In the genomic region with DNA sequence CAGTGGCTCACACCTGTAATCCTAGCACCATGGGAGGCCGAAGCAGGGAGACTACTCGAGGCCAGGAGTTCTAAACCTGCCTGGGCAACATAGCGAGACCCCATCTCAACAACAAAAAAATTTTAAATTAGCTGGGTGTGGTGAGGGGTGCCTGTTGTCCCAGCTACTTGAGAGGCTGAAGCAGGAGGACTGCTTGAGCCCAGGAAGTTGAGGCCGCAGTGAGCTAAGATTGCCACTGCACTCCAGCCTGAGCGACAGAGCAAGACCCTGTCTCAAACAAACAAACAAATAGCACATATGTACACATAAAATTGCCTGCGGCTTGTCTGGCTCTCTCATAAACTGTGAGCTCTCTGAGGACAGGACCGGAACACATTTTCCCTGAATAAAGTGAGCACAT, we compare ENCODE assay signal across 14 cellular contexts.
DNase-seq lines count a peak whose midpoint lies in the region; ATAC-seq, FAIRE-seq and TF ChIP-seq lines count a peak whose summit lies in the region.
"Had no signal": no experiment of that assay in that cellular context is flagged by ENCODE, and none has a peak within 500 bp of the region (broad histone marks: within the 10 kb centered on the region; RNA-seq: fewer than 3 reads in every experiment).

No MANE protein-coding gene starts in this region.

- peak overlapping the region; percentile 24 for H3K27ac Mint-ChIP-seq in type B pancreatic cell
- H3K27ac Mint-ChIP-seq in natural killer cell = no peak overlapping the region
- H3K27ac Mint-ChIP-seq: CD14-positive monocyte; naive thymus-derived CD8-positive, alpha-beta T cell; stimulated activated naive CD8-positive, alpha-beta T cell treated with anti-CD3 and anti-CD28 coated beads, Interleukin-15, amount 100 ng/mL, for 72 hours had no signal

- H2AFZ ChIP-seq in hepatocyte (peak overlapping the region; percentile 69), parathyroid adenoma (no peak overlapping the region)

- no peak for FAIRE-seq in D721Med (lab: Jason Lieb, UNC)
- FAIRE-seq: keratinocyte, small intestine had no signal

- H3K27me3 Mint-ChIP-seq in type B pancreatic cell = no peaks in the 10 kb centered on the region
- peaks cover 0 to 6% of the 10 kb centered on the region in 2 donors for H3K27me3 Mint-ChIP-seq in natural killer cell (ENCODE audit: low read depth in 2 of 2)

- no peaks in the 10 kb centered on the region for H4K20me1 ChIP-seq in hepatocyte (ENCODE audit: insufficient read depth, poor library complexity, severe bottlenecking)

- H3K36me3 ChIP-seq in body of pancreas (replicated peaks in 1 of 2; ENCODE audit: insufficient read depth in 1 of 2, low read depth in 2 of 2) = no peaks in the 10 kb centered on the region
- H3K36me3 ChIP-seq in hepatocyte (replicated peaks; ENCODE audit: insufficient read depth, low read depth) = no peaks in the 10 kb centered on the region
- H3K36me3 ChIP-seq in parathyroid adenoma (ENCODE audit: control insufficient read depth, insufficient read depth, low read length) = no peaks in the 10 kb centered on the region

- no peaks in the 10 kb centered on the region for H3K36me3 Mint-ChIP-seq in type B pancreatic cell
- H3K36me3 Mint-ChIP-seq in natural killer cell = no peaks in the 10 kb centered on the region
- H3K36me3 Mint-ChIP-seq: CD14-positive monocyte; naive thymus-derived CD8-positive, alpha-beta T cell had no signal

- DNase-seq in body of pancreas (no peak), hepatocyte (ENCODE audit: low spot score) (no peak), type B pancreatic cell (ENCODE audit: extremely low spot score, unreplicated experiment) (no peak), NCI-H82 treated with DMSO at 0.1 percent for 48 hours (lab: John Stamatoyannopoulos, UW; ENCODE audit: unreplicated experiment) (no peak), natural killer cell (no peak), D721Med (ENCODE audit: insufficient read length, low spot score) (no peak)
- DNase-seq: naive thymus-derived CD8-positive, alpha-beta T cell; NCI-H1436; small intestine; stimulated activated naive CD8-positive, alpha-beta T cell treated with anti-CD3 and anti-CD28 coated beads, Interleukin-15, amount 100 ng/mL, for 72 hours had no signal

- H3K4me2 ChIP-seq in hepatocyte = peak overlapping the region; percentile 63
- no peak overlapping the region for H3K4me2 ChIP-seq in parathyroid adenoma (ENCODE audit: low read length)

- H3K4me3 Mint-ChIP-seq in type B pancreatic cell = peak overlapping the region; percentile 17
- H3K4me3 Mint-ChIP-seq in natural killer cell = no peak overlapping the region
- H3K4me3 Mint-ChIP-seq: CD14-positive monocyte; stimulated activated naive CD8-positive, alpha-beta T cell treated with anti-CD3 and anti-CD28 coated beads, Interleukin-15, amount 100 ng/mL, for 72 hours had no signal

- peaks cover 24% of the 10 kb centered on the region for H3K4me1 Mint-ChIP-seq in type B pancreatic cell (ENCODE audit: unreplicated experiment)
- no peaks in the 10 kb centered on the region for H3K4me1 Mint-ChIP-seq in natural killer cell
- H3K4me1 Mint-ChIP-seq: CD14-positive monocyte; stimulated activated naive CD8-positive, alpha-beta T cell treated with anti-CD3 and anti-CD28 coated beads, Interleukin-15, amount 100 ng/mL, for 72 hours had no signal

- intact Hi-C loops in body of pancreas (cut with DNase I) = no loop called here
- intact Hi-C loops in natural killer cell (cut with micrococcal nuclease) = no loop called here

- H3K9ac ChIP-seq in parathyroid adenoma = no peak overlapping the region

- H3K9me3 Mint-ChIP-seq in type B pancreatic cell = peaks cover 5% of the 10 kb centered on the region
- no peaks in the 10 kb centered on the region for H3K9me3 Mint-ChIP-seq in natural killer cell
- H3K9me3 Mint-ChIP-seq: naive thymus-derived CD8-positive, alpha-beta T cell; stimulated activated naive CD8-positive, alpha-beta T cell treated with anti-CD3 and anti-CD28 coated beads, Interleukin-15, amount 100 ng/mL, for 72 hours had no signal

- H3K4me1 ChIP-seq in body of pancreas (peaks cover 55% of the 10 kb centered on the region), hepatocyte (ENCODE audit: insufficient read depth) (peaks cover 46% of the 10 kb centered on the region), parathyroid adenoma (peaks cover 7% of the 10 kb centered on the region)

- ATAC-seq in body of pancreas = no peak
- ATAC-seq in natural killer cell = no peak
- ATAC-seq: HCT116; naive thymus-derived CD8-positive, alpha-beta T cell; stimulated activated naive CD8-positive, alpha-beta T cell treated with anti-CD3 and anti-CD28 coated beads, Interleukin-15, amount 100 ng/mL, for 72 hours had no signal

- peak overlapping the region; percentile 91 to 97 (median 95) for H3K27ac ChIP-seq in body of pancreas
- peak overlapping the region; percentile 98 for H3K27ac ChIP-seq in hepatocyte
- H3K27ac ChIP-seq in parathyroid adenoma = peak overlapping the region; percentile 30

- 50 to 55% methylated on average over 7 of the region's 7 CpGs for WGBS in body of pancreas, 2 donors
- WGBS in hepatocyte (ENCODE audit: low lambda C conversion rate, missing lambda C conversion rate) = 97% methylated on average over 7 of the region's 7 CpGs

- H3K4me3 ChIP-seq in body of pancreas = no peak overlapping the region
- H3K4me3 ChIP-seq in hepatocyte = no peak overlapping the region
- H3K4me3 ChIP-seq in parathyroid adenoma (ENCODE audit: low read depth, low read length) = no peak overlapping the region

- H3K79me2 ChIP-seq in hepatocyte = no peaks in the 10 kb centered on the region
- H3K79me2 ChIP-seq in parathyroid adenoma = no peaks in the 10 kb centered on the region

- TF ChIP-seq CTCF in body of pancreas (IDR thresholded peaks at IDR 0.05) (no peak), hepatocyte (IDR thresholded peaks at IDR 0.05; ENCODE audit: poor library complexity) (no peak), parathyroid adenoma (IDR thresholded peaks at IDR 0.05) (no peak), type B pancreatic cell (conservative IDR thresholded peaks at IDR 0.05) (no peak), natural killer cell (IDR thresholded peaks at IDR 0.05) (no peak), D721Med (IDR thresholded peaks at IDR 0.05; ENCODE audit: insufficient read depth, missing control alignments) (no peak)

- no peaks in the 10 kb centered on the region for H3K9me2 ChIP-seq in hepatocyte (replicated peaks; ENCODE audit: insufficient read depth)

- no peaks in the 10 kb centered on the region for H3K9me3 ChIP-seq in body of pancreas
- no peaks in the 10 kb centered on the region for H3K9me3 ChIP-seq in hepatocyte (ENCODE audit: low read depth)
- no peaks in the 10 kb centered on the region for H3K9me3 ChIP-seq in parathyroid adenoma (ENCODE audit: control insufficient read depth, low read length)

- TF ChIP-seq POLR2A in body of pancreas (IDR thresholded peaks at IDR 0.05) = no peak

- H3K27me3 ChIP-seq in body of pancreas (no peaks in the 10 kb centered on the region), hepatocyte (no peaks in the 10 kb centered on the region), parathyroid adenoma (ENCODE audit: control insufficient read depth, insufficient read depth, low read length) (no peaks in the 10 kb centered on the region)

Comparison
In these comparisons a context has a peak if more than half of its experiments do, and no peak if none do; other contexts are left out.
1. H3K27ac ChIP-seq: peak in every context shown above with its lines; median percentile 98 in hepatocyte; 95 in body of pancreas; 30 in parathyroid adenoma.